8 cellular contexts compared by ENCODE assay signal in genomic region chr15:42385206-42385979, GRCh38. TPM values are rescaled to one million over a fixed set of nuclear protein-coding genes. Genes with fewer than 3 reads are reported as not detected.
DNase-seq lines count a peak whose midpoint lies in the region; ATAC-seq and TF ChIP-seq lines count a peak whose summit lies in the region.

No MANE protein-coding gene starts in this region.

- H3K27me3 Mint-ChIP-seq in Caco-2 (ENCODE audit: insufficient read depth, unreplicated experiment) = no peaks in the 10 kb centered on the region

- H3K9me3 ChIP-seq in Caco-2 (no peaks in the 10 kb centered on the region), OCI-LY1 (ENCODE audit: low read length) (no peaks in the 10 kb centered on the region), colonic mucosa (no peaks in the 10 kb centered on the region)

- H4K20me1 ChIP-seq in OCI-LY1 (ENCODE audit: insufficient read depth, low read length) = no peaks in the 10 kb centered on the region

- no peak overlapping the region for H3K4me2 ChIP-seq in OCI-LY1 (ENCODE audit: low read length)

- no peaks in the 10 kb centered on the region for H3K9me2 ChIP-seq in OCI-LY1 (ENCODE audit: low read depth, low read length)

- H2AFZ ChIP-seq in OCI-LY1 (ENCODE audit: low read length) = no peak overlapping the region

- DNase-seq in Caco-2 (peak; percentile 59 to 72), GM19240 (ENCODE audit: insufficient read length, low spot score) (peak; percentile 29), colonic mucosa (peak; percentile 59), midbrain (lab: John Stamatoyannopoulos, UW) (peak; percentile 26), CD1c-positive myeloid dendritic cell (ENCODE audit: extremely low spot score) (no peak)
- no peak for DNase-seq in activated CD8-positive, alpha-beta memory T cell treated with anti-CD3 and anti-CD28 coated beads, Interleukin-2, amount 50 U/mL, for 48 hours

- peak; percentile 60 to 76 for TF ChIP-seq CTCF in Caco-2 (IDR thresholded peaks at IDR 0.05; ENCODE audit: insufficient read depth in 1 of 2, low read depth in 1 of 2, low read length in 1 of 2, severe bottlenecking in 1 of 2, unreplicated experiment in 1 of 2)
- TF ChIP-seq CTCF in OCI-LY1 (IDR thresholded peaks at IDR 0.05; ENCODE audit: low read length) = peak; percentile 91
- peak; percentile 39 for TF ChIP-seq CTCF in colonic mucosa (IDR thresholded peaks at IDR 0.05)

- intact Hi-C loops in Caco-2 (cut with micrococcal nuclease; ENCODE audit: unreplicated experiment) = loop anchor here (5.0 to 10.0 kb wide), 2 partner anchors 161 to 318 kb away; no protein-coding TSS in a partner anchor
- intact Hi-C loops in colonic mucosa (cut with DNase I) = no loop called here

- no peak overlapping the region for H3K27ac ChIP-seq in OCI-LY1 (ENCODE audit: low read depth, low read length, poor library complexity, severe bottlenecking)
- no peak overlapping the region for H3K27ac ChIP-seq in colonic mucosa

- no TSS peak for BruUV-seq in Caco-2 (replicated peaks; lab: Mats Ljungman, UMichigan)

- no peaks in the 10 kb centered on the region for H3K36me3 Mint-ChIP-seq in Caco-2 (ENCODE audit: insufficient read depth, unreplicated experiment)

- H3K27me3 ChIP-seq in Caco-2 (replicated peaks; ENCODE audit: control insufficient read depth, insufficient read depth, low read length) (no peaks in the 10 kb centered on the region), OCI-LY1 (ENCODE audit: insufficient read depth, low read length) (peaks cover 4% of the 10 kb centered on the region; the same call in 1 of the 2 replicates), colonic mucosa (no peaks in the 10 kb centered on the region)

- no peak for ATAC-seq in HG03135 (IDR thresholded peaks at IDR 0.05; ENCODE audit: unreplicated experiment)

- H3K9me3 Mint-ChIP-seq in Caco-2 (ENCODE audit: unreplicated experiment) = no peaks in the 10 kb centered on the region

- no peaks in the 10 kb centered on the region for H3K79me2 ChIP-seq in OCI-LY1 (ENCODE audit: insufficient read depth, low read length)

- H3K4me1 Mint-ChIP-seq in Caco-2 (ENCODE audit: low read depth, unreplicated experiment) = peaks cover 7% of the 10 kb centered on the region

- H3F3A ChIP-seq in OCI-LY1 (ENCODE audit: insufficient read depth, low read length) = no peaks in the 10 kb centered on the region

- POLR2A ChIA-PET in Caco-2 (lab: Charles Lee) = interaction anchor here (0.5 to 0.6 kb wide), 2 partner anchors 112 to 149 kb away, joined by 3 read pairs; no protein-coding TSS in a partner anchor

- peaks cover 4% of the 10 kb centered on the region; the same call in 1 of the 2 replicates for H3K4me1 ChIP-seq in Caco-2
- no peaks in the 10 kb centered on the region for H3K4me1 ChIP-seq in OCI-LY1 (ENCODE audit: insufficient read depth, low read length, severe bottlenecking)
- no peaks in the 10 kb centered on the region for H3K4me1 ChIP-seq in colonic mucosa

- no peak overlapping the region for H3K4me3 Mint-ChIP-seq in Caco-2 (ENCODE audit: unreplicated experiment)

- H3K36me3 ChIP-seq in Caco-2 (ENCODE audit: control insufficient read depth, insufficient read depth, low read length) (no peaks in the 10 kb centered on the region), OCI-LY1 (ENCODE audit: insufficient read depth, low read length) (no peaks in the 10 kb centered on the region), colonic mucosa (no peaks in the 10 kb centered on the region)

- H3K27ac Mint-ChIP-seq in Caco-2 (ENCODE audit: unreplicated experiment) = no peak overlapping the region

- H3K4me3 ChIP-seq in Caco-2 (ENCODE audit: low read depth, low read length) = no peak overlapping the region
- no peak overlapping the region for H3K4me3 ChIP-seq in OCI-LY1 (ENCODE audit: low read depth, low read length, poor library complexity, severe bottlenecking)
- no peak overlapping the region for H3K4me3 ChIP-seq in colonic mucosa

- no peak overlapping the region for H3K9ac ChIP-seq in OCI-LY1 (ENCODE audit: low read length)
- H3K9ac ChIP-seq in colonic mucosa (ENCODE audit: low read depth in 2 of 2, low read length in 2 of 2) = no peak overlapping the region

- CTCF ChIA-PET in Caco-2 (lab: Charles Lee) = interaction anchor here (0.5 to 1.2 kb wide), 11 partner anchors 14 to 329 kb away, joined by 3 to 7 read pairs (median 3); partner anchors contain the start of gene VPS39

RNA-seq across cellular contexts. Expression of gene CAPN3, which starts 26.1 kb away (rescaled TPM):
- total RNA-seq in Caco-2 (2022) (0.66 and 1.3 TPM in 2 replicates), colonic mucosa (1 to 10 TPM; 6.8 TPM)

Comparison
In these comparisons a context has a peak if more than half of its experiments do, and no peak if none do; other contexts are left out.
1. DNase-seq: peak in Caco-2 (2 of 2), GM19240 (single experiment), colonic mucosa (single experiment) and midbrain (single experiment); none in activated CD8-positive, alpha-beta memory T cell treated with anti-CD3 and anti-CD28 coated beads, Interleukin-2, amount 50 U/mL, for 48 hours (single experiment) and CD1c-positive myeloid dendritic cell (single experiment).
2. CTCF ChIP-seq: peak in every context shown above with its lines; median percentile 91 in OCI-LY1; 68 in Caco-2; 39 in colonic mucosa.